1 cellular context compared by ENCODE assay signal in the genomic region with DNA sequence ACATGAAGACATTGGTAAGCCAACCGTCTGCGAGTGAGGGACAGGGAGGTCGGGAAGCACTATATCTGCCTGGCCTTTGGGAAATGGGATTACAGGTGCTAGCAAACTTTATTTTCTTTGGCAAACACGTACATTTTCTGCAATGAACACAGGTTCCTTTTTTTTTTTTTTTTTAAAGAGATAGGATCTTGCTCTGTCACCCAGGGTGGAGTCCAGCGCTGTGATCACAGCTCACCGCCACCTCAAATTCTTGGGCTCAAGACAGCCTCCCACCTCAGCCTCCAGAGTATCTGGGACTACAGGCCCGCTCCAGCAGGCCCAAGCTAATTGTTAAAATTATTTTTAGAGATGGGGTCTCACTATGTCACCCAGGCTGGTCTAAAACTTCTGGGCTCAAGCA.
TF ChIP-seq lines count a peak whose summit lies in the region.

No MANE protein-coding gene starts in this region.

TF ChIP-seq in K562, 482 proteins besides CTCF, POLR2A, EP300 and RAD21 (continued from another document):
- TF ChIP-seq, protein P1, sequence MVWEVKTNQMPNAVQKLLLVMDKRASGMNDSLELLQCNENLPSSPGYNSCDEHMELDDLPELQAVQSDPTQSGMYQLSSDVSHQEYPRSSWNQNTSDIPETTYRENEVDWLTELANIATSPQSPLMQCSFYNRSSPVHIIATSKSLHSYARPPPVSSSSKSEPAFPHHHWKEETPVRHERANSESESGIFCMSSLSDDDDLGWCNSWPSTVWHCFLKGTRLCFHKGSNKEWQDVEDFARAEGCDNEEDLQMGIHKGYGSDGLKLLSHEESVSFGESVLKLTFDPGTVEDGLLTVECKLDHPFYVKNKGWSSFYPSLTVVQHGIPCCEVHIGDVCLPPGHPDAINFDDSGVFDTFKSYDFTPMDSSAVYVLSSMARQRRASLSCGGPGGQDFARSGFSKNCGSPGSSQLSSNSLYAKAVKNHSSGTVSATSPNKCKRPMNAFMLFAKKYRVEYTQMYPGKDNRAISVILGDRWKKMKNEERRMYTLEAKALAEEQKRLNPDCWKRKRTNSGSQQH (CRISPR knock-in tag; IDR thresholded peaks at IDR 0.05) = no peak
- TF ChIP-seq, protein P2, sequence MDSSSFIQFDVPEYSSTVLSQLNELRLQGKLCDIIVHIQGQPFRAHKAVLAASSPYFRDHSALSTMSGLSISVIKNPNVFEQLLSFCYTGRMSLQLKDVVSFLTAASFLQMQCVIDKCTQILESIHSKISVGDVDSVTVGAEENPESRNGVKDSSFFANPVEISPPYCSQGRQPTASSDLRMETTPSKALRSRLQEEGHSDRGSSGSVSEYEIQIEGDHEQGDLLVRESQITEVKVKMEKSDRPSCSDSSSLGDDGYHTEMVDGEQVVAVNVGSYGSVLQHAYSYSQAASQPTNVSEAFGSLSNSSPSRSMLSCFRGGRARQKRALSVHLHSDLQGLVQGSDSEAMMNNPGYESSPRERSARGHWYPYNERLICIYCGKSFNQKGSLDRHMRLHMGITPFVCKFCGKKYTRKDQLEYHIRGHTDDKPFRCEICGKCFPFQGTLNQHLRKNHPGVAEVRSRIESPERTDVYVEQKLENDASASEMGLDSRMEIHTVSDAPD (CRISPR knock-in tag; IDR thresholded peaks at IDR 0.05) = no peak
- TF ChIP-seq MED1 (CRISPR knock-in tag; IDR thresholded peaks at IDR 0.05; ENCODE audit: borderline replicate concordance) (no peak), ZNF830 (CRISPR knock-in tag; IDR thresholded peaks at IDR 0.05) (no peak), SMARCC2 (IDR thresholded peaks at IDR 0.05; ENCODE audit: low read depth) (no peak), SREBF2 (CRISPR knock-in tag; IDR thresholded peaks at IDR 0.05) (no peak), FOXP1 (CRISPR knock-in tag; IDR thresholded peaks at IDR 0.05) (no peak), ZBTB8A (IDR thresholded peaks at IDR 0.05; ENCODE audit: partially characterized antibody) (no peak), PML (IDR thresholded peaks at IDR 0.05; ENCODE audit: low read length) (no peak), NR4A1 (CRISPR knock-in tag; IDR thresholded peaks at IDR 0.05) (no peak), NR4A1 (tag; IDR thresholded peaks at IDR 0.05) (no peak), KLF13 (tag; IDR thresholded peaks at IDR 0.05; ENCODE audit: borderline replicate concordance, low read depth) (no peak), ARID1B (IDR thresholded peaks at IDR 0.05) (peak; percentile 38; the same call in 1 of the 2 replicates), BRCA1 (IDR thresholded peaks at IDR 0.05) (no peak), BRCA1 (CRISPR knock-in tag; IDR thresholded peaks at IDR 0.05) (no peak), DPF2 (IDR thresholded peaks at IDR 0.05) (peak; percentile 76), SMARCB1 (IDR thresholded peaks at IDR 0.05; ENCODE audit: insufficient read length, low read depth) (no peak), FOXJ3 (CRISPR knock-in tag; IDR thresholded peaks at IDR 0.05) (no peak), COPS2 (conservative IDR thresholded peaks at IDR 0.05) (no peak), ETV5 (CRISPR knock-in tag; IDR thresholded peaks at IDR 0.05; ENCODE audit: low read depth) (no peak), ELF2 (CRISPR knock-in tag; IDR thresholded peaks at IDR 0.05) (no peak), PHB2 (IDR thresholded peaks at IDR 0.05; ENCODE audit: low read depth) (no peak), NFRKB (IDR thresholded peaks at IDR 0.05; ENCODE audit: low read depth) (no peak), TCF7L2 (IDR thresholded peaks at IDR 0.05; ENCODE audit: low read depth, low read length) (no peak), SNIP1 (IDR thresholded peaks at IDR 0.05; ENCODE audit: low read depth) (no peak), RBM17 (IDR thresholded peaks at IDR 0.05; ENCODE audit: borderline replicate concordance, low read depth, low read length) (no peak), MEIS2 (IDR thresholded peaks at IDR 0.05; ENCODE audit: partially characterized antibody) (no peak), ILF3 (IDR thresholded peaks at IDR 0.05; ENCODE audit: borderline replicate concordance) (no peak), ZC3H4 (CRISPR knock-in tag; IDR thresholded peaks at IDR 0.05; ENCODE audit: borderline replicate concordance) (no peak), ZFP36 (IDR thresholded peaks at IDR 0.05; ENCODE audit: low read depth, low read length, partially characterized antibody) (no peak), ZNF12 (CRISPR knock-in tag; IDR thresholded peaks at IDR 0.05) (no peak), ATF7 (IDR thresholded peaks at IDR 0.05) (0 out of 2 replicates have a peak, but pooled peaks have one; percentile 17), KAT8 (IDR thresholded peaks at IDR 0.05; ENCODE audit: low read depth) (no peak), RBM34 (IDR thresholded peaks at IDR 0.05; ENCODE audit: borderline replicate concordance, insufficient read depth, low read length) (no peak), FOXK1 (CRISPR knock-in tag; IDR thresholded peaks at IDR 0.05; ENCODE audit: borderline replicate concordance) (no peak), CBFA2T3 (IDR thresholded peaks at IDR 0.05) (no peak), MAFF (IDR thresholded peaks at IDR 0.05; ENCODE audit: low read length) (peak; percentile 51; the same call in 1 of the 2 replicates), ZNF384 (IDR thresholded peaks at IDR 0.05; ENCODE audit: low read depth, low read length) (peak; percentile 96), ZFX (CRISPR knock-in tag; IDR thresholded peaks at IDR 0.05) (peak; percentile 5; the same call in 1 of the 2 replicates), NR1H2 (CRISPR knock-in tag; IDR thresholded peaks at IDR 0.05) (no peak), CREM (IDR thresholded peaks at IDR 0.05; ENCODE audit: low read depth) (0 out of 2 replicates have a peak, but pooled peaks have one; percentile 10), SNRNP70 (optimal IDR thresholded peaks at IDR 0.05; ENCODE audit: low read depth, low read length) (no peak), SPI1 (IDR thresholded peaks at IDR 0.05; ENCODE audit: borderline replicate concordance, low read depth, low read length) (no peak)
- TF ChIP-seq, protein P3, sequence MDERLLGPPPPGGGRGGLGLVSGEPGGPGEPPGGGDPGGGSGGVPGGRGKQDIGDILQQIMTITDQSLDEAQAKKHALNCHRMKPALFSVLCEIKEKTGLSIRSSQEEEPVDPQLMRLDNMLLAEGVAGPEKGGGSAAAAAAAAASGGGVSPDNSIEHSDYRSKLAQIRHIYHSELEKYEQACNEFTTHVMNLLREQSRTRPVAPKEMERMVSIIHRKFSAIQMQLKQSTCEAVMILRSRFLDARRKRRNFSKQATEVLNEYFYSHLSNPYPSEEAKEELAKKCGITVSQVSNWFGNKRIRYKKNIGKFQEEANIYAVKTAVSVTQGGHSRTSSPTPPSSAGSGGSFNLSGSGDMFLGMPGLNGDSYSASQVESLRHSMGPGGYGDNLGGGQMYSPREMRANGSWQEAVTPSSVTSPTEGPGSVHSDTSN (CRISPR knock-in tag; IDR thresholded peaks at IDR 0.05; ENCODE audit: low read depth) = no peak
- TF ChIP-seq, protein P3 (tag; conservative IDR thresholded peaks at IDR 0.05; ENCODE audit: low read depth) = no peak
- TF ChIP-seq, protein P4, sequence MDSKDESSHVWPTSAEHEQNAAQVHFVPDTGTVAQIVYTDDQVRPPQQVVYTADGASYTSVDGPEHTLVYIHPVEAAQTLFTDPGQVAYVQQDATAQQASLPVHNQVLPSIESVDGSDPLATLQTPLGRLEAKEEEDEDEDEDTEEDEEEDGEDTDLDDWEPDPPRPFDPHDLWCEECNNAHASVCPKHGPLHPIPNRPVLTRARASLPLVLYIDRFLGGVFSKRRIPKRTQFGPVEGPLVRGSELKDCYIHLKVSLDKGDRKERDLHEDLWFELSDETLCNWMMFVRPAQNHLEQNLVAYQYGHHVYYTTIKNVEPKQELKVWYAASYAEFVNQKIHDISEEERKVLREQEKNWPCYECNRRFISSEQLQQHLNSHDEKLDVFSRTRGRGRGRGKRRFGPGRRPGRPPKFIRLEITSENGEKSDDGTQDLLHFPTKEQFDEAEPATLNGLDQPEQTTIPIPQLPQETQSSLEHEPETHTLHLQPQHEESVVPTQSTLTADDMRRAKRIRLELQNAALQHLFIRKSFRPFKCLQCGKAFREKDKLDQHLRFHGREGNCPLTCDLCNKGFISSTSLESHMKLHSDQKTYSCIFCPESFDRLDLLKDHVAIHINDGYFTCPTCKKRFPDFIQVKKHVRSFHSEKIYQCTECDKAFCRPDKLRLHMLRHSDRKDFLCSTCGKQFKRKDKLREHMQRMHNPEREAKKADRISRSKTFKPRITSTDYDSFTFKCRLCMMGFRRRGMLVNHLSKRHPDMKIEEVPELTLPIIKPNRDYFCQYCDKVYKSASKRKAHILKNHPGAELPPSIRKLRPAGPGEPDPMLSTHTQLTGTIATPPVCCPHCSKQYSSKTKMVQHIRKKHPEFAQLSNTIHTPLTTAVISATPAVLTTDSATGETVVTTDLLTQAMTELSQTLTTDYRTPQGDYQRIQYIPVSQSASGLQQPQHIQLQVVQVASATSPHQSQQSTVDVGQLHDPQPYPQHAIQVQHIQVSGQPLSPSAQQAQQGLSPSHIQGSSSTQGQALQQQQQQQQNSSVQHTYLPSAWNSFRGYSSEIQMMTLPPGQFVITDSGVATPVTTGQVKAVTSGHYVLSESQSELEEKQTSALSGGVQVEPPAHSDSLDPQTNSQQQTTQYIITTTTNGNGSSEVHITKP (IDR thresholded peaks at IDR 0.05; ENCODE audit: partially characterized antibody) = no peak
- TF ChIP-seq, protein P5, sequence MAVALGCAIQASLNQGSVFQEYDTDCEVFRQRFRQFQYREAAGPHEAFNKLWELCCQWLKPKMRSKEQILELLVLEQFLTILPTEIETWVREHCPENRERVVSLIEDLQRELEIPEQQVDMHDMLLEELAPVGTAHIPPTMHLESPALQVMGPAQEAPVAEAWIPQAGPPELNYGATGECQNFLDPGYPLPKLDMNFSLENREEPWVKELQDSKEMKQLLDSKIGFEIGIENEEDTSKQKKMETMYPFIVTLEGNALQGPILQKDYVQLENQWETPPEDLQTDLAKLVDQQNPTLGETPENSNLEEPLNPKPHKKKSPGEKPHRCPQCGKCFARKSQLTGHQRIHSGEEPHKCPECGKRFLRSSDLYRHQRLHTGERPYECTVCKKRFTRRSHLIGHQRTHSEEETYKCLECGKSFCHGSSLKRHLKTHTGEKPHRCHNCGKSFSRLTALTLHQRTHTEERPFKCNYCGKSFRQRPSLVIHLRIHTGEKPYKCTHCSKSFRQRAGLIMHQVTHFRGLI (CRISPR knock-in tag; IDR thresholded peaks at IDR 0.05) = no peak
- TF ChIP-seq, protein P6, sequence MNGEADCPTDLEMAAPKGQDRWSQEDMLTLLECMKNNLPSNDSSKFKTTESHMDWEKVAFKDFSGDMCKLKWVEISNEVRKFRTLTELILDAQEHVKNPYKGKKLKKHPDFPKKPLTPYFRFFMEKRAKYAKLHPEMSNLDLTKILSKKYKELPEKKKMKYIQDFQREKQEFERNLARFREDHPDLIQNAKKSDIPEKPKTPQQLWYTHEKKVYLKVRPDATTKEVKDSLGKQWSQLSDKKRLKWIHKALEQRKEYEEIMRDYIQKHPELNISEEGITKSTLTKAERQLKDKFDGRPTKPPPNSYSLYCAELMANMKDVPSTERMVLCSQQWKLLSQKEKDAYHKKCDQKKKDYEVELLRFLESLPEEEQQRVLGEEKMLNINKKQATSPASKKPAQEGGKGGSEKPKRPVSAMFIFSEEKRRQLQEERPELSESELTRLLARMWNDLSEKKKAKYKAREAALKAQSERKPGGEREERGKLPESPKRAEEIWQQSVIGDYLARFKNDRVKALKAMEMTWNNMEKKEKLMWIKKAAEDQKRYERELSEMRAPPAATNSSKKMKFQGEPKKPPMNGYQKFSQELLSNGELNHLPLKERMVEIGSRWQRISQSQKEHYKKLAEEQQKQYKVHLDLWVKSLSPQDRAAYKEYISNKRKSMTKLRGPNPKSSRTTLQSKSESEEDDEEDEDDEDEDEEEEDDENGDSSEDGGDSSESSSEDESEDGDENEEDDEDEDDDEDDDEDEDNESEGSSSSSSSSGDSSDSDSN (IDR thresholded peaks at IDR 0.05; ENCODE audit: borderline replicate concordance in 1 of 2, low read depth in 2 of 2, low read length in 2 of 2) = no peak
- TF ChIP-seq, protein P7, sequence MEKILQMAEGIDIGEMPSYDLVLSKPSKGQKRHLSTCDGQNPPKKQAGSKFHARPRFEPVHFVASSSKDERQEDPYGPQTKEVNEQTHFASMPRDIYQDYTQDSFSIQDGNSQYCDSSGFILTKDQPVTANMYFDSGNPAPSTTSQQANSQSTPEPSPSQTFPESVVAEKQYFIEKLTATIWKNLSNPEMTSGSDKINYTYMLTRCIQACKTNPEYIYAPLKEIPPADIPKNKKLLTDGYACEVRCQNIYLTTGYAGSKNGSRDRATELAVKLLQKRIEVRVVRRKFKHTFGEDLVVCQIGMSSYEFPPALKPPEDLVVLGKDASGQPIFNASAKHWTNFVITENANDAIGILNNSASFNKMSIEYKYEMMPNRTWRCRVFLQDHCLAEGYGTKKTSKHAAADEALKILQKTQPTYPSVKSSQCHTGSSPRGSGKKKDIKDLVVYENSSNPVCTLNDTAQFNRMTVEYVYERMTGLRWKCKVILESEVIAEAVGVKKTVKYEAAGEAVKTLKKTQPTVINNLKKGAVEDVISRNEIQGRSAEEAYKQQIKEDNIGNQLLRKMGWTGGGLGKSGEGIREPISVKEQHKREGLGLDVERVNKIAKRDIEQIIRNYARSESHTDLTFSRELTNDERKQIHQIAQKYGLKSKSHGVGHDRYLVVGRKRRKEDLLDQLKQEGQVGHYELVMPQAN (IDR thresholded peaks at IDR 0.05; ENCODE audit: borderline replicate concordance) = no peak
- TF ChIP-seq, protein P8, sequence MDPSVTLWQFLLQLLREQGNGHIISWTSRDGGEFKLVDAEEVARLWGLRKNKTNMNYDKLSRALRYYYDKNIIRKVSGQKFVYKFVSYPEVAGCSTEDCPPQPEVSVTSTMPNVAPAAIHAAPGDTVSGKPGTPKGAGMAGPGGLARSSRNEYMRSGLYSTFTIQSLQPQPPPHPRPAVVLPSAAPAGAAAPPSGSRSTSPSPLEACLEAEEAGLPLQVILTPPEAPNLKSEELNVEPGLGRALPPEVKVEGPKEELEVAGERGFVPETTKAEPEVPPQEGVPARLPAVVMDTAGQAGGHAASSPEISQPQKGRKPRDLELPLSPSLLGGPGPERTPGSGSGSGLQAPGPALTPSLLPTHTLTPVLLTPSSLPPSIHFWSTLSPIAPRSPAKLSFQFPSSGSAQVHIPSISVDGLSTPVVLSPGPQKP (CRISPR knock-in tag; IDR thresholded peaks at IDR 0.05) = no peak
- TF ChIP-seq, protein P9, sequence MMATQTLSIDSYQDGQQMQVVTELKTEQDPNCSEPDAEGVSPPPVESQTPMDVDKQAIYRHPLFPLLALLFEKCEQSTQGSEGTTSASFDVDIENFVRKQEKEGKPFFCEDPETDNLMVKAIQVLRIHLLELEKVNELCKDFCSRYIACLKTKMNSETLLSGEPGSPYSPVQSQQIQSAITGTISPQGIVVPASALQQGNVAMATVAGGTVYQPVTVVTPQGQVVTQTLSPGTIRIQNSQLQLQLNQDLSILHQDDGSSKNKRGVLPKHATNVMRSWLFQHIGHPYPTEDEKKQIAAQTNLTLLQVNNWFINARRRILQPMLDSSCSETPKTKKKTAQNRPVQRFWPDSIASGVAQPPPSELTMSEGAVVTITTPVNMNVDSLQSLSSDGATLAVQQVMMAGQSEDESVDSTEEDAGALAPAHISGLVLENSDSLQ (IDR thresholded peaks at IDR 0.05) = peak; percentile 17; the same call in 1 of the 2 replicates
